ENCODE assay signal across 38 cellular contexts in the genomic region with DNA sequence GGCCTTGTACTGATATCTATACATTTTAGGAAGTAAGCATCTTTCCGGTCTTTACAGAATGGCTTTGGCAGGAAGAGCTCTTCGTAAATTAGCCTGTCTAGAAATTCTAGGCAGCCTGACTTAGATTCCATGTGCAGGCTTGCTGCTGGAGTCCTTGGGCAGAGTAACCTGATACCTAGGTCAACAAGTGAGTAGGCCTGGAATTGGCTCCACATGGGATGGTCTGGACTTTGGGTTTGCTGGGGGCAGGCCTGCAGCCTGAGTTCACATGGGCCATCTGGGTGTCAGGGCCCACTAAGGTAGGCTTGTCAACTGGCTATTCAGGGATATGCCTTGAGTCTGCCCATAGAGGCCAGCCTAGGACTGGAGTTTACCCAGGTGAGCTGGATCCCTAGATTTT. TPM values are rescaled to one million over a fixed set of nuclear protein-coding genes. Genes with fewer than 3 reads are reported as not detected.
"Had no signal": no experiment of that assay in that cellular context is flagged by ENCODE, and none has a peak within 500 bp of the region (broad histone marks: within the 10 kb centered on the region; RNA-seq: fewer than 3 reads in every experiment).

No MANE protein-coding gene starts in this region.

- H3K4me3 Mint-ChIP-seq: activated CD4-positive, alpha-beta memory T cell treated with anti-CD3 and anti-CD28 coated beads for 36 hours; activated CD4-positive, alpha-beta T cell treated with anti-CD3 and anti-CD28 coated beads for 36 hours; activated CD4-positive, alpha-beta T cell treated with anti-CD3 and anti-CD28 coated beads, Interleukin-2, amount 10 ng/mL, durations not matched to agents 24 days and 14 days; activated CD8-positive, alpha-beta memory T cell treated with anti-CD3 and anti-CD28 coated beads, Interleukin-2, amount 10 ng/mL, durations not matched to agents 7 days and 5 days; activated CD8-positive, alpha-beta T cell treated with anti-CD3 and anti-CD28 coated beads, Interleukin-2, amount 10 ng/mL, durations not matched to agents 7 days and 5 days; activated naive CD4-positive, alpha-beta T cell treated with anti-CD3 and anti-CD28 coated beads for 36 hours; activated naive CD4-positive, alpha-beta T cell treated with anti-CD3 and anti-CD28 coated beads, Interleukin-2, amount 50 U/mL, for 24 hours; activated naive CD8-positive, alpha-beta T cell treated with anti-CD3 and anti-CD28 coated beads for 36 hours; activated naive CD8-positive, alpha-beta T cell treated with anti-CD3 and anti-CD28 coated beads, Interleukin-2, amount 50 U/mL, for 24 hours; activated T-helper 1 cell treated with anti-CD3 and anti-CD28 coated beads, Interleukin-12 subunit alpha, Interleukin-12 subunit beta, Interleukin-2, Interleukin-4 antibody, amounts not matched to agents 30 ng/mL and 10 ng/mL and 1 ng/mL, durations not matched to agents 14 hours and 24 hours and 36 hours; endodermal cell; T-helper 17 cell; T-helper 2 cell treated with Interferon-gamma antibody and Interleukin-4, amounts not matched to agents 5 μg/mL and 100 μg/mL, for 36 hours had no signal

- H3K4me1 Mint-ChIP-seq: activated CD4-positive, alpha-beta T cell treated with anti-CD3 and anti-CD28 coated beads for 36 hours; activated CD4-positive, alpha-beta T cell treated with anti-CD3 and anti-CD28 coated beads, Interleukin-2, amount 10 ng/mL, durations not matched to agents 24 days and 14 days; activated CD8-positive, alpha-beta memory T cell treated with anti-CD3 and anti-CD28 coated beads, Interleukin-2, amount 10 ng/mL, durations not matched to agents 7 days and 5 days; activated naive CD4-positive, alpha-beta T cell treated with anti-CD3 and anti-CD28 coated beads, Interleukin-2, amount 50 U/mL, for 24 hours; activated naive CD8-positive, alpha-beta T cell treated with anti-CD3 and anti-CD28 coated beads for 36 hours; activated naive CD8-positive, alpha-beta T cell treated with anti-CD3 and anti-CD28 coated beads, Interleukin-2, amount 50 U/mL, for 24 hours; endodermal cell; T-helper 17 cell had no signal

- H3K27ac Mint-ChIP-seq: activated CD4-positive, alpha-beta memory T cell treated with anti-CD3 and anti-CD28 coated beads for 36 hours; activated CD4-positive, alpha-beta T cell treated with anti-CD3 and anti-CD28 coated beads for 36 hours; activated CD4-positive, alpha-beta T cell treated with anti-CD3 and anti-CD28 coated beads, Interleukin-2, amount 10 ng/mL, durations not matched to agents 24 days and 14 days; activated CD8-positive, alpha-beta memory T cell treated with anti-CD3 and anti-CD28 coated beads, Interleukin-2, amount 10 ng/mL, durations not matched to agents 7 days and 5 days; activated CD8-positive, alpha-beta T cell treated with anti-CD3 and anti-CD28 coated beads, Interleukin-2, amount 10 ng/mL, durations not matched to agents 7 days and 5 days; activated naive CD4-positive, alpha-beta T cell treated with anti-CD3 and anti-CD28 coated beads for 36 hours; activated naive CD4-positive, alpha-beta T cell treated with anti-CD3 and anti-CD28 coated beads, Interleukin-2, amount 50 U/mL, for 24 hours; activated naive CD8-positive, alpha-beta T cell treated with anti-CD3 and anti-CD28 coated beads for 36 hours; activated naive CD8-positive, alpha-beta T cell treated with anti-CD3 and anti-CD28 coated beads, Interleukin-2, amount 50 U/mL, for 24 hours; activated T-helper 1 cell treated with anti-CD3 and anti-CD28 coated beads, Interleukin-12 subunit alpha, Interleukin-12 subunit beta, Interleukin-2, Interleukin-4 antibody, amounts not matched to agents 30 ng/mL and 10 ng/mL and 1 ng/mL, durations not matched to agents 14 hours and 24 hours and 36 hours; activated T-helper 2 cell treated with anti-CD3 and anti-CD28 coated beads, Interferon-gamma antibody, Interleukin-2, Interleukin-4, amounts not matched to agents 10 μg/mL and 5 μg/mL and 100 μg/mL, durations not matched to agents 14 hours and 24 hours and 36 hours; endodermal cell; T-helper 17 cell; T-helper 2 cell treated with Interferon-gamma antibody and Interleukin-4, amounts not matched to agents 5 μg/mL and 100 μg/mL, for 36 hours had no signal

- H3K9me3 ChIP-seq: body of pancreas, colonic mucosa, gastrocnemius medialis had no signal

- H3K36me3 ChIP-seq: adrenal gland, cardiac muscle cell, colonic mucosa, gastrocnemius medialis, heart left ventricle, WERI-Rb-1 had no signal

- H3K27me3 Mint-ChIP-seq: activated CD4-positive, alpha-beta memory T cell treated with anti-CD3 and anti-CD28 coated beads for 36 hours; activated CD4-positive, alpha-beta T cell treated with anti-CD3 and anti-CD28 coated beads for 36 hours; activated CD4-positive, alpha-beta T cell treated with anti-CD3 and anti-CD28 coated beads, Interleukin-2, amount 10 ng/mL, durations not matched to agents 24 days and 14 days; activated CD8-positive, alpha-beta memory T cell treated with anti-CD3 and anti-CD28 coated beads, Interleukin-2, amount 10 ng/mL, durations not matched to agents 7 days and 5 days; activated naive CD4-positive, alpha-beta T cell treated with anti-CD3 and anti-CD28 coated beads, Interleukin-2, amount 50 U/mL, for 24 hours; activated naive CD8-positive, alpha-beta T cell treated with anti-CD3 and anti-CD28 coated beads for 36 hours; activated naive CD8-positive, alpha-beta T cell treated with anti-CD3 and anti-CD28 coated beads, Interleukin-2, amount 50 U/mL, for 24 hours; T-helper 17 cell had no signal

- H3K27me3 ChIP-seq: adrenal gland, body of pancreas, cardiac muscle cell, colonic mucosa, gastrocnemius medialis, heart left ventricle had no signal

- H3K4me3 ChIP-seq: adrenal gland, body of pancreas, cardiac muscle cell, colonic mucosa, gastrocnemius medialis, heart left ventricle had no signal

- H3K9me3 Mint-ChIP-seq: activated CD4-positive, alpha-beta T cell treated with anti-CD3 and anti-CD28 coated beads, Interleukin-2, amount 10 ng/mL, durations not matched to agents 24 days and 14 days; activated T-helper 2 cell treated with anti-CD3 and anti-CD28 coated beads, Interferon-gamma antibody, Interleukin-2, Interleukin-4, amounts not matched to agents 10 μg/mL and 5 μg/mL and 100 μg/mL, durations not matched to agents 14 hours and 24 hours and 36 hours; endodermal cell had no signal

- H3K36me3 Mint-ChIP-seq: activated CD4-positive, alpha-beta memory T cell treated with anti-CD3 and anti-CD28 coated beads for 36 hours; activated CD8-positive, alpha-beta memory T cell treated with anti-CD3 and anti-CD28 coated beads, Interleukin-2, amount 10 ng/mL, durations not matched to agents 7 days and 5 days; activated naive CD4-positive, alpha-beta T cell treated with anti-CD3 and anti-CD28 coated beads, Interleukin-2, amount 50 U/mL, for 24 hours; activated naive CD8-positive, alpha-beta T cell treated with anti-CD3 and anti-CD28 coated beads for 36 hours had no signal

- H3K27ac ChIP-seq: adrenal gland, body of pancreas, cardiac muscle cell, colonic mucosa, gastrocnemius medialis, heart left ventricle, WERI-Rb-1 had no signal

- ATAC-seq: activated CD4-positive, alpha-beta T cell treated with anti-CD3 and anti-CD28 coated beads for 36 hours; activated CD8-positive, alpha-beta memory T cell treated with anti-CD3 and anti-CD28 coated beads, Interleukin-2, amount 10 ng/mL, durations not matched to agents 7 days and 5 days; activated CD8-positive, alpha-beta T cell treated with anti-CD3 and anti-CD28 coated beads, Interleukin-2, amount 10 ng/mL, durations not matched to agents 7 days and 5 days; body of pancreas; esophagus mucosa; gastrocnemius medialis; heart left ventricle; T-helper 17 cell had no signal

- DNase-seq: activated CD4-positive, alpha-beta memory T cell treated with anti-CD3 and anti-CD28 coated beads for 36 hours; activated CD4-positive, alpha-beta T cell treated with anti-CD3 and anti-CD28 coated beads for 36 hours; activated CD4-positive, alpha-beta T cell treated with anti-CD3 and anti-CD28 coated beads, Interleukin-2, amount 10 ng/mL, durations not matched to agents 24 days and 14 days; activated CD4-positive, CD25-positive, alpha-beta regulatory T cell; activated CD4-positive, CD25-positive, alpha-beta regulatory T cell treated with anti-CD3 and anti-CD28 coated beads, Interleukin-2, amount 50 U/mL, for 72 hours; activated CD8-positive, alpha-beta memory T cell treated with anti-CD3 and anti-CD28 coated beads, Interleukin-2, amount 10 ng/mL, durations not matched to agents 7 days and 5 days; activated CD8-positive, alpha-beta memory T cell treated with anti-CD3 and anti-CD28 coated beads, Interleukin-2, amount 50 U/mL, for 4 hours; activated CD8-positive, alpha-beta T cell treated with anti-CD3 and anti-CD28 coated beads, Interleukin-2, amount 10 ng/mL, durations not matched to agents 7 days and 5 days; activated effector memory CD4-positive, alpha-beta T cell treated with anti-CD3 and anti-CD28 coated beads, Interleukin-2, amount 50 U/mL, for 16 hours; activated naive CD4-positive, alpha-beta T cell treated with anti-CD3 and anti-CD28 coated beads for 36 hours; activated naive CD8-positive, alpha-beta T cell treated with anti-CD3 and anti-CD28 coated beads for 36 hours; activated naive CD8-positive, alpha-beta T cell treated with anti-CD3 and anti-CD28 coated beads, Interleukin-2, amount 50 U/mL, for 24 hours; activated T-cell treated with anti-CD3 and anti-CD28 coated beads, Interleukin-2, amount 50 U/mL, for 1 hour; activated T-cell treated with anti-CD3 and anti-CD28 coated beads, Interleukin-2, amount 50 U/mL, for 48 hours; adrenal gland; amygdala; aorta; body of pancreas; central memory CD4-positive, alpha-beta T cell; cerebellar nuclear complex; colonic mucosa; effector CD8-positive, alpha-beta T cell; endodermal cell; foreskin fibroblast; gastrocnemius medialis; glutamatergic neuron; heart left ventricle; T-helper 1 cell; T-helper 17 cell; T1000; WERI-Rb-1 had no signal

- H3K4me1 ChIP-seq: adrenal gland, body of pancreas, colonic mucosa, gastrocnemius medialis, heart left ventricle had no signal

RNA-seq across cellular contexts. Expression of a gene that starts 59.6 kb away (rescaled TPM):
- total RNA-seq: activated CD4-positive, alpha-beta memory T cell treated with anti-CD3 and anti-CD28 coated beads for 36 hours; activated CD4-positive, alpha-beta T cell treated with anti-CD3 and anti-CD28 coated beads for 36 hours; activated CD4-positive, alpha-beta T cell treated with anti-CD3 and anti-CD28 coated beads, Interleukin-2, amount 10 ng/mL, durations not matched to agents 24 days and 14 days; activated CD8-positive, alpha-beta memory T cell treated with anti-CD3 and anti-CD28 coated beads for 36 hours; activated CD8-positive, alpha-beta memory T cell treated with anti-CD3 and anti-CD28 coated beads, Interleukin-2, amount 10 ng/mL, durations not matched to agents 7 days and 5 days; activated CD8-positive, alpha-beta T cell treated with anti-CD3 and anti-CD28 coated beads, Interleukin-2, amount 10 ng/mL, durations not matched to agents 7 days and 5 days; activated naive CD4-positive, alpha-beta T cell treated with anti-CD3 and anti-CD28 coated beads for 36 hours; activated naive CD8-positive, alpha-beta T cell treated with anti-CD3 and anti-CD28 coated beads for 36 hours; activated T-helper 1 cell treated with anti-CD3 and anti-CD28 coated beads, Interleukin-12 subunit alpha, Interleukin-12 subunit beta, Interleukin-2, Interleukin-4 antibody, amounts not matched to agents 30 ng/mL and 10 ng/mL and 1 ng/mL, durations not matched to agents 14 hours and 24 hours and 36 hours; T-helper 17 cell had no signal
